In genomic region chr16:56301391-56301850, GRCh38 we compare ENCODE assay signal across 15 cellular contexts.
DNase-seq lines count a peak whose midpoint lies in the region; ATAC-seq, FAIRE-seq and TF ChIP-seq lines count a peak whose summit lies in the region.
"Had no signal": no experiment of that assay in that cellular context is flagged by ENCODE, and none has a peak within 500 bp of the region (broad histone marks: within the 10 kb centered on the region; RNA-seq: fewer than 3 reads in every experiment).

No MANE protein-coding gene starts in this region.

- H3K27ac ChIP-seq in kidney (ENCODE audit: low read depth in 2 of 2, low read length in 2 of 2) = no peak overlapping the region
- no peak overlapping the region for H3K27ac ChIP-seq in HepG2 (ENCODE audit: extremely low read length, insufficient read depth, low read length)
- H3K27ac ChIP-seq in gastrocnemius medialis = no peak overlapping the region
- H3K27ac ChIP-seq: epithelial cell of prostate had no signal

- FAIRE-seq in kidney (lab: Jason Lieb, UNC) = no peak
- FAIRE-seq in HepG2 (lab: Jason Lieb, UNC) = no peak
- FAIRE-seq: keratinocyte had no signal

- H3K79me2 ChIP-seq in HepG2 (ENCODE audit: insufficient read depth, low read length) = no peaks in the 10 kb centered on the region

- DNase-seq in ACHN (peak; percentile 10), H4 (ENCODE audit: low spot score) (peak; percentile 81), astrocyte of the hippocampus (ENCODE audit: low read depth, low spot score) (peak; percentile 77), kidney (peak; percentile 12), HepG2 (ENCODE audit: low spot score) (no peak), gastrocnemius medialis (no peak)
- no peak for DNase-seq in stimulated activated CD4-positive, alpha-beta T cell treated with anti-CD3 and anti-CD28 coated beads, Interleukin-4, amount 100 ng/mL, for 4 hours
- DNase-seq: activated CD4-positive, alpha-beta memory T cell treated with anti-CD3 and anti-CD28 coated beads, Interleukin-2, amount 10 ng/mL, durations not matched to agents 7 days and 5 days; GOT3; NK-92 treated with Interleukin-12 subunit alpha and Interleukin-12 subunit beta, amount 100 ng/mL, for 24 hours; stimulated activated naive CD4-positive, alpha-beta T cell; T-helper 1 cell had no signal

- in situ Hi-C loops in ACHN (cut with HindIII; ENCODE audit: low pct_ligation_motif_present, low pct_unique_long_range_greater_than_20kb, low sequenced_read_pairs) (no loop called here), HepG2 (cut with HindIII; ENCODE audit: extremely low pct_ligation_motif_present, low pct_unique_long_range_greater_than_20kb) (loop anchor here (25.0 kb wide), 1 partner anchor 839 kb away; no protein-coding TSS in a partner anchor), gastrocnemius medialis (cut with MboI; ENCODE audit: low sequenced_read_pairs in 4 of 4) (loop anchor here in 1 of 4 donors (25.0 kb wide), 1 partner anchor 589 kb away; no protein-coding TSS in a partner anchor)

- POLR2A ChIA-PET in HepG2 (lab: Yijun Ruan, JAX) = no interaction called here

- no peaks in the 10 kb centered on the region for H4K20me1 ChIP-seq in HepG2 (ENCODE audit: insufficient read depth, low read length)

- no peak for TF ChIP-seq EP300 in HepG2 (IDR thresholded peaks at IDR 0.05; ENCODE audit: low read depth in 2 of 2, low read length in 2 of 2)
- no peak for TF ChIP-seq EP300 in HepG2 (CRISPR knock-in tag; IDR thresholded peaks at IDR 0.05; ENCODE audit: borderline replicate concordance)

- H3K27me3 ChIP-seq in HepG2 (ENCODE audit: control insufficient read depth in 1 of 2, insufficient read depth in 2 of 2, low read length in 2 of 2) (peaks cover 2 to 8% of the 10 kb centered on the region in 2 experiments; a peak in 2 of 5 replicates), gastrocnemius medialis (no peaks in the 10 kb centered on the region)

- intact Hi-C loops in kidney (cut with DNase I) (no loop called here), HepG2 (cut with micrococcal nuclease; ENCODE audit: unreplicated experiment) (no loop called here), gastrocnemius medialis (cut with DNase I; ENCODE audit: low total_unique reads) (no loop called here)

- no peak for TF ChIP-seq RAD21 in HepG2 (CRISPR knock-in tag; IDR thresholded peaks at IDR 0.05)

- ATAC-seq in HepG2 = no peak
- ATAC-seq in GM19395 (IDR thresholded peaks at IDR 0.05; ENCODE audit: unreplicated experiment) = no peak
- ATAC-seq in gastrocnemius medialis = no peak

- CTCF ChIA-PET in HepG2 (lab: Yijun Ruan, JAX; ENCODE audit: low intra/inter-chr PET ratio, low total read pairs) = no interaction called here

- WGBS in HepG2 (ENCODE audit: low lambda C conversion rate) = 49% methylated on average over 5 of the region's 5 CpGs

- H3K9ac ChIP-seq in kidney (ENCODE audit: low read length in 2 of 2) (no peak overlapping the region), HepG2 (ENCODE audit: insufficient read depth, low read depth, low read length) (no peak overlapping the region)

- TF ChIP-seq CTCF in kidney (IDR thresholded peaks at IDR 0.05; ENCODE audit: borderline replicate concordance, extremely low read depth, insufficient read depth) (no peak), HepG2 (CRISPR knock-in tag; IDR thresholded peaks at IDR 0.05) (no peak), gastrocnemius medialis (IDR thresholded peaks at IDR 0.05 in 4 of 5, conservative IDR thresholded peaks at IDR 0.05 in 1 of 5) (no peak)

- no peak overlapping the region for H2AFZ ChIP-seq in HepG2 (ENCODE audit: low read length)

- TF ChIP-seq POLR2A in HepG2 (IDR thresholded peaks at IDR 0.05; ENCODE audit: insufficient read depth in 1 of 2, low read depth in 2 of 2, low read length in 2 of 2) = no peak
- no peak for TF ChIP-seq POLR2A in gastrocnemius medialis (IDR thresholded peaks at IDR 0.05)

- H3K36me3 ChIP-seq in kidney (ENCODE audit: control insufficient read depth in 1 of 2, insufficient read depth in 2 of 2, low read length in 2 of 2) (no peaks in the 10 kb centered on the region), HepG2 (replicated peaks in 1 of 2; ENCODE audit: control insufficient read depth in 1 of 2, insufficient read depth in 2 of 2, low read length in 2 of 2) (no peaks in the 10 kb centered on the region), gastrocnemius medialis (no peaks in the 10 kb centered on the region)

- H3K4me3 ChIP-seq in kidney (ENCODE audit: low read length in 2 of 2) (no peak overlapping the region), HepG2 (replicated peaks in 1 of 3; ENCODE audit: insufficient read depth in 1 of 3, low read depth in 2 of 3, low read length in 3 of 3) (no peak overlapping the region), gastrocnemius medialis (no peak overlapping the region)

- H3K4me1 ChIP-seq in kidney (ENCODE audit: control insufficient read depth in 1 of 2, insufficient read depth in 1 of 2, low read depth in 1 of 2, low read length in 2 of 2) (no peaks in the 10 kb centered on the region), HepG2 (ENCODE audit: insufficient read depth, low read length) (peaks cover 10% of the 10 kb centered on the region; the same call in 1 of the 2 replicates), gastrocnemius medialis (peaks cover 0 to under 1% of the 10 kb centered on the region in 2 donors)

- H3K9me3 ChIP-seq in kidney (ENCODE audit: control insufficient read depth in 1 of 2, low read length in 2 of 2) (no peaks in the 10 kb centered on the region), HepG2 (ENCODE audit: low read length) (no peaks in the 10 kb centered on the region), gastrocnemius medialis (no peaks in the 10 kb centered on the region)

- BruUV-seq in HepG2 (replicated peaks; lab: Mats Ljungman, UMichigan) = no TSS peak

- H3K4me2 ChIP-seq in HepG2 (ENCODE audit: low read depth, low read length) = no peak overlapping the region

TF ChIP-seq in HepG2, 621 proteins besides CTCF, POLR2A, EP300 and RAD21:
- no peak for TF ChIP-seq JUN (CRISPR knock-in tag; IDR thresholded peaks at IDR 0.05)

Comparison
In these comparisons a context has a peak if more than half of its experiments do, and no peak if none do; other contexts are left out.
1. DNase-seq: peak in ACHN (single experiment), H4 (single experiment), astrocyte of the hippocampus (single experiment) and kidney (single experiment); none in stimulated activated CD4-positive, alpha-beta T cell treated with anti-CD3 and anti-CD28 coated beads, Interleukin-4, amount 100 ng/mL, for 4 hours (0 of 2), HepG2 (single experiment) and gastrocnemius medialis (0 of 2).